In genomic region chr18:49789560-49790134, GRCh38 we compare ENCODE assay signal across 7 cellular contexts. TPM values are rescaled to one million over a fixed set of nuclear protein-coding genes. Genes with fewer than 3 reads are reported as not detected.
DNase-seq lines count a peak whose midpoint lies in the region; ATAC-seq and TF ChIP-seq lines count a peak whose summit lies in the region.
"Not testable (repeated sequence)": the region's sequence is repeated elsewhere in the genome, so short reads cannot be mapped to it uniquely, and the experiment has no call there.

No MANE protein-coding gene starts in this region.

- CTCF ChIA-PET in HEK293 (lab: Yijun Ruan, JAX): interaction anchor here (0.8 to 1.6 kb wide), 3 partner anchors 12 to 414 kb away, joined by 3 to 4 read pairs (median 4); no protein-coding TSS in a partner anchor
- CTCF ChIA-PET in activated CD8-positive, alpha-beta memory T cell treated with anti-CD3 and anti-CD28 coated beads, Interleukin-2, amount 10 ng/mL, durations not matched to agents 7 days and 5 days (lab: Charles Lee): interaction anchor here (0.7 to 1.3 kb wide), 3 partner anchors 18 to 69 kb away, joined by 3 to 5 read pairs (median 3); no protein-coding TSS in a partner anchor

- 85% methylated on average over 8 of the region's 8 CpGs for WGBS in right lobe of liver (ENCODE audit: insufficient coverage, low coverage, low lambda C conversion rate, missing lambda C conversion rate)

- H3K4me1 ChIP-seq in HEK293 (ENCODE audit: control insufficient read depth, insufficient read depth, low read length): not testable (repeated sequence)
- H3K4me1 ChIP-seq in right lobe of liver: peaks cover 0 to 40% (median 14%) of the 10 kb centered on the region in 4 donors

- peak; percentile 15 for DNase-seq in activated CD4-positive, alpha-beta T cell treated with anti-CD3 and anti-CD28 coated beads for 48 hours
- DNase-seq in activated CD8-positive, alpha-beta memory T cell treated with anti-CD3 and anti-CD28 coated beads, Interleukin-2, amount 10 ng/mL, durations not matched to agents 7 days and 5 days; activated T-helper 2 cell treated with anti-CD3 and anti-CD28 coated beads, Interferon-gamma antibody, Interleukin-2, Interleukin-4, amounts not matched to agents 10 μg/mL and 5 μg/mL and 100 μg/mL, durations not matched to agents 14 hours and 24 hours and 36 hours (ENCODE audit: low spot score); activated naive CD8-positive, alpha-beta T cell treated with anti-CD3 and anti-CD28 coated beads, Interleukin-2, amount 50 U/mL, for 24 hours; right lobe of liver: not testable (repeated sequence)
- DNase-seq in stimulated activated CD4-positive, alpha-beta T cell treated with anti-CD3 and anti-CD28 coated beads, Interleukin-1b, Interleukin-23, amount 100 ng/mL, for 48 hours: peak; percentile 7

- TF ChIP-seq POLR2A in right lobe of liver (IDR thresholded peaks at IDR 0.05): not testable (repeated sequence)

- peaks cover 41% of the 10 kb centered on the region for H3K4me1 Mint-ChIP-seq in activated CD8-positive, alpha-beta memory T cell treated with anti-CD3 and anti-CD28 coated beads, Interleukin-2, amount 10 ng/mL, durations not matched to agents 7 days and 5 days
- peaks cover 41% of the 10 kb centered on the region for H3K4me1 Mint-ChIP-seq in activated T-helper 2 cell treated with anti-CD3 and anti-CD28 coated beads, Interferon-gamma antibody, Interleukin-2, Interleukin-4, amounts not matched to agents 10 μg/mL and 5 μg/mL and 100 μg/mL, durations not matched to agents 14 hours and 24 hours and 36 hours (ENCODE audit: low read depth)
- peaks cover 44% of the 10 kb centered on the region for H3K4me1 Mint-ChIP-seq in activated naive CD8-positive, alpha-beta T cell treated with anti-CD3 and anti-CD28 coated beads, Interleukin-2, amount 50 U/mL, for 24 hours

- not testable (repeated sequence) for TF ChIP-seq CTCF in HEK293 (tag by site-specific recombination; IDR thresholded peaks at IDR 0.05); right lobe of liver (IDR thresholded peaks at IDR 0.05)

- H3K27ac ChIP-seq in HEK293 (ENCODE audit: extremely low read depth, low read depth, low read length): not testable (repeated sequence)
- peak overlapping the region in 2 of 3 donors; percentile 57 to 75 for H3K27ac ChIP-seq in right lobe of liver

- POLR2A ChIA-PET in HEK293 (lab: Yijun Ruan, JAX): not testable (repeated sequence)

- H3K27ac Mint-ChIP-seq in activated CD8-positive, alpha-beta memory T cell treated with anti-CD3 and anti-CD28 coated beads, Interleukin-2, amount 10 ng/mL, durations not matched to agents 7 days and 5 days: peak overlapping the region; percentile 81
- peak overlapping the region; percentile 8 for H3K27ac Mint-ChIP-seq in activated T-helper 2 cell treated with anti-CD3 and anti-CD28 coated beads, Interferon-gamma antibody, Interleukin-2, Interleukin-4, amounts not matched to agents 10 μg/mL and 5 μg/mL and 100 μg/mL, durations not matched to agents 14 hours and 24 hours and 36 hours
- H3K27ac Mint-ChIP-seq in activated naive CD8-positive, alpha-beta T cell treated with anti-CD3 and anti-CD28 coated beads, Interleukin-2, amount 50 U/mL, for 24 hours: peak overlapping the region; percentile 54

- intact Hi-C loops in activated T-helper 2 cell treated with anti-CD3 and anti-CD28 coated beads, Interferon-gamma antibody, Interleukin-2, Interleukin-4, amounts not matched to agents 10 μg/mL and 5 μg/mL and 100 μg/mL, durations not matched to agents 14 hours and 24 hours and 36 hours (cut with micrococcal nuclease): loop anchor here (2.0 to 5.0 kb wide), 2 partner anchors 23 to 68 kb away; partner anchors contain the start of gene ACAA2
- intact Hi-C loops in right lobe of liver (cut with DNase I): not testable (repeated sequence)

- not testable (repeated sequence) for H3K27me3 Mint-ChIP-seq in activated CD8-positive, alpha-beta memory T cell treated with anti-CD3 and anti-CD28 coated beads, Interleukin-2, amount 10 ng/mL, durations not matched to agents 7 days and 5 days; activated T-helper 2 cell treated with anti-CD3 and anti-CD28 coated beads, Interferon-gamma antibody, Interleukin-2, Interleukin-4, amounts not matched to agents 10 μg/mL and 5 μg/mL and 100 μg/mL, durations not matched to agents 14 hours and 24 hours and 36 hours (ENCODE audit: low read depth); activated naive CD8-positive, alpha-beta T cell treated with anti-CD3 and anti-CD28 coated beads, Interleukin-2, amount 50 U/mL, for 24 hours

- not testable (repeated sequence) for H3K9me3 Mint-ChIP-seq in activated CD8-positive, alpha-beta memory T cell treated with anti-CD3 and anti-CD28 coated beads, Interleukin-2, amount 10 ng/mL, durations not matched to agents 7 days and 5 days (ENCODE audit: low read depth); activated T-helper 2 cell treated with anti-CD3 and anti-CD28 coated beads, Interferon-gamma antibody, Interleukin-2, Interleukin-4, amounts not matched to agents 10 μg/mL and 5 μg/mL and 100 μg/mL, durations not matched to agents 14 hours and 24 hours and 36 hours; activated naive CD8-positive, alpha-beta T cell treated with anti-CD3 and anti-CD28 coated beads, Interleukin-2, amount 50 U/mL, for 24 hours

- ATAC-seq in activated CD8-positive, alpha-beta memory T cell treated with anti-CD3 and anti-CD28 coated beads, Interleukin-2, amount 10 ng/mL, durations not matched to agents 7 days and 5 days: not testable (repeated sequence)
- peak; percentile 67 for ATAC-seq in activated naive CD8-positive, alpha-beta T cell treated with anti-CD3 and anti-CD28 coated beads, Interleukin-2, amount 50 U/mL, for 24 hours
- ATAC-seq in right lobe of liver: peak in 1 of 4 donors; percentile 23

- H3K27me3 ChIP-seq in right lobe of liver: not testable (repeated sequence)

- not testable (repeated sequence) for H3K4me3 ChIP-seq in HEK293 (ENCODE audit: low read depth, low read length); right lobe of liver

- not testable (repeated sequence) for H3K9me3 ChIP-seq in HEK293 (ENCODE audit: control insufficient read depth, insufficient read depth, low read depth, low read length); right lobe of liver

- H3K36me3 ChIP-seq in HEK293 (ENCODE audit: control insufficient read depth in 2 of 2, insufficient read depth in 1 of 2, low read length in 2 of 2): peaks cover 63 to 81% of the 10 kb centered on the region in 2 experiments
- peaks cover 0 to 82% (median 48%) of the 10 kb centered on the region in 4 donors for H3K36me3 ChIP-seq in right lobe of liver

- peaks cover 64% of the 10 kb centered on the region for H3K36me3 Mint-ChIP-seq in activated CD8-positive, alpha-beta memory T cell treated with anti-CD3 and anti-CD28 coated beads, Interleukin-2, amount 10 ng/mL, durations not matched to agents 7 days and 5 days
- peaks cover 81% of the 10 kb centered on the region for H3K36me3 Mint-ChIP-seq in activated T-helper 2 cell treated with anti-CD3 and anti-CD28 coated beads, Interferon-gamma antibody, Interleukin-2, Interleukin-4, amounts not matched to agents 10 μg/mL and 5 μg/mL and 100 μg/mL, durations not matched to agents 14 hours and 24 hours and 36 hours (ENCODE audit: low read depth)
- H3K36me3 Mint-ChIP-seq in activated naive CD8-positive, alpha-beta T cell treated with anti-CD3 and anti-CD28 coated beads, Interleukin-2, amount 50 U/mL, for 24 hours (ENCODE audit: low read depth): peaks cover 56% of the 10 kb centered on the region

- not testable (repeated sequence) for H3K4me3 Mint-ChIP-seq in activated CD8-positive, alpha-beta memory T cell treated with anti-CD3 and anti-CD28 coated beads, Interleukin-2, amount 10 ng/mL, durations not matched to agents 7 days and 5 days; activated T-helper 2 cell treated with anti-CD3 and anti-CD28 coated beads, Interferon-gamma antibody, Interleukin-2, Interleukin-4, amounts not matched to agents 10 μg/mL and 5 μg/mL and 100 μg/mL, durations not matched to agents 14 hours and 24 hours and 36 hours (ENCODE audit: low read depth); activated naive CD8-positive, alpha-beta T cell treated with anti-CD3 and anti-CD28 coated beads, Interleukin-2, amount 50 U/mL, for 24 hours

TF ChIP-seq in HEK293, 187 proteins besides CTCF, POLR2A, EP300 and RAD21:
- TF ChIP-seq EGR2 (tag by site-specific recombination; IDR thresholded peaks at IDR 0.05; ENCODE audit: low read depth): peak; percentile 47; the same call in 1 of the 2 replicates
- peak; percentile 70 for TF ChIP-seq ZFHX2 (tag by site-specific recombination; conservative IDR thresholded peaks at IDR 0.05)

RNA-seq across cellular contexts. Expression of gene ACAA2, which starts 23.7 kb away (rescaled TPM):
- 100 to 1,000 TPM in 1 of 2 experiments, 10 to 100 TPM in 1; 73.6 to 105 TPM for total RNA-seq in activated CD8-positive, alpha-beta memory T cell treated with anti-CD3 and anti-CD28 coated beads, Interleukin-2, amount 10 ng/mL, durations not matched to agents 7 days and 5 days
- total RNA-seq in activated T-helper 2 cell treated with anti-CD3 and anti-CD28 coated beads, Interferon-gamma antibody, Interleukin-2, Interleukin-4, amounts not matched to agents 10 μg/mL and 5 μg/mL and 100 μg/mL, durations not matched to agents 14 hours and 24 hours and 36 hours: 82.9 and 85.7 TPM in 2 replicates
- 100 to 1,000 TPM; 312 to 644 (median 421) TPM for total RNA-seq in right lobe of liver

Comparison
In these comparisons a context has a peak if more than half of its experiments do, and no peak if none do; other contexts are left out.
1. H3K27ac Mint-ChIP-seq: peak in every context shown above with its lines; median percentile 81 in activated CD8-positive, alpha-beta memory T cell treated with anti-CD3 and anti-CD28 coated beads, Interleukin-2, amount 10 ng/mL, durations not matched to agents 7 days and 5 days; 54 in activated naive CD8-positive, alpha-beta T cell treated with anti-CD3 and anti-CD28 coated beads, Interleukin-2, amount 50 U/mL, for 24 hours; 8 in activated T-helper 2 cell treated with anti-CD3 and anti-CD28 coated beads, Interferon-gamma antibody, Interleukin-2, Interleukin-4, amounts not matched to agents 10 μg/mL and 5 μg/mL and 100 μg/mL, durations not matched to agents 14 hours and 24 hours and 36 hours.